15 cellular contexts compared by ENCODE assay signal in the genomic region with DNA sequence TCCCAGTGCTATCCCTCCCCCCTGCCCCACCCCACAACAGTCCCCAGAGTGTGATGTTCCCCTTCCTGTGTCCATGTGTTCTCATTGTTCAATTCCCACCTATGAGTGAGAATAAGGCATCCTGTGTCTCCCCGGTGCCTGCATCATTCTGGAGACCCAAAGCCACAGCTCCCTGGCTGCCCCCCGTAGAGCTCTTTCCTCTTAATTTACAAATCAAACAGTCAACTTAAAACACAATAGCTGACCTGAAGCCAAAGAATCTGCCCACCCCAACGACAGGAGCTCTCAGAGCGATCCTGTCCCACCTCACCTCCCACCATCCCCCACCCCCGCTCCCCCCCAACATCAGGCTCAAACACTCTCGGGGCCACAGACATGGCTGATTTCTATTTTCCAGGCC.
"Had no signal": no experiment of that assay in that cellular context is flagged by ENCODE, and none has a peak within 500 bp of the region (broad histone marks: within the 10 kb centered on the region; RNA-seq: fewer than 3 reads in every experiment).

No MANE protein-coding gene starts in this region.

- ATAC-seq: activated CD4-positive, CD25-positive, alpha-beta regulatory T cell treated with anti-CD3 and anti-CD28 coated beads, Interleukin-2, amount 50 U/mL, for 24 hours; lower lobe of right lung; psoas muscle; right lobe of liver; stimulated activated naive B cell treated with anti-CD40 and anti-IgM and Interleukin-4, amounts not matched to agents 10 μg/mL and 1 μg/mL and 100 μg/mL, for 72 hours had no signal

- H3K27ac ChIP-seq: esophagus muscularis mucosa, lower lobe of right lung, psoas muscle, right lobe of liver, spleen, transverse colon had no signal

- H3K36me3 ChIP-seq: esophagus muscularis mucosa, lower lobe of right lung, right lobe of liver, spleen, transverse colon had no signal

- H3K4me1 ChIP-seq: esophagus muscularis mucosa, lower lobe of right lung, psoas muscle, right lobe of liver, spleen, transverse colon had no signal

- H3K9me3 Mint-ChIP-seq: naive B cell; stimulated activated naive B cell treated with anti-CD40 and anti-IgM and Interleukin-4, amounts not matched to agents 10 μg/mL and 1 μg/mL and 100 μg/mL, for 72 hours had no signal

- H3K9me3 ChIP-seq: esophagus muscularis mucosa, lower lobe of right lung, psoas muscle, right lobe of liver, spleen, transverse colon had no signal

- H3K27me3 ChIP-seq: right lobe of liver had no signal

- DNase-seq: activated effector memory CD4-positive, alpha-beta T cell treated with anti-CD3 and anti-CD28 coated beads, Interleukin-2, amount 50 U/mL, for 16 hours; activated T-cell treated with anti-CD3 and anti-CD28 coated beads, Interleukin-2, amount 50 U/mL, for 1 hour; glutamatergic neuron; lower lobe of right lung; naive B cell; psoas muscle; right lobe of liver; stimulated activated CD4-positive, alpha-beta T cell treated with anti-CD3 and anti-CD28 coated beads, Interleukin-1b, Interleukin-23, amount 100 ng/mL, for 48 hours; stimulated activated naive B cell treated with anti-CD40 and anti-IgM and Interleukin-4, amounts not matched to agents 10 μg/mL and 1 μg/mL and 100 μg/mL, for 72 hours; substantia nigra; transverse colon had no signal

- H3K4me1 Mint-ChIP-seq: naive B cell; stimulated activated naive B cell treated with anti-CD40 and anti-IgM and Interleukin-4, amounts not matched to agents 10 μg/mL and 1 μg/mL and 100 μg/mL, for 72 hours had no signal

- H3K4me3 ChIP-seq: esophagus muscularis mucosa, lower lobe of right lung, psoas muscle, right lobe of liver, spleen, transverse colon had no signal

- H3K36me3 Mint-ChIP-seq: activated naive CD8-positive, alpha-beta T cell; naive B cell; stimulated activated naive B cell treated with anti-CD40 and anti-IgM and Interleukin-4, amounts not matched to agents 10 μg/mL and 1 μg/mL and 100 μg/mL, for 72 hours had no signal

- H3K4me3 Mint-ChIP-seq: activated naive CD8-positive, alpha-beta T cell; naive B cell; stimulated activated naive B cell treated with anti-CD40 and anti-IgM and Interleukin-4, amounts not matched to agents 10 μg/mL and 1 μg/mL and 100 μg/mL, for 72 hours had no signal

- H3K27ac Mint-ChIP-seq: activated naive CD8-positive, alpha-beta T cell; naive B cell; stimulated activated naive B cell treated with anti-CD40 and anti-IgM and Interleukin-4, amounts not matched to agents 10 μg/mL and 1 μg/mL and 100 μg/mL, for 72 hours had no signal
